ENCODE assay signal across 8 cellular contexts in the genomic region with DNA sequence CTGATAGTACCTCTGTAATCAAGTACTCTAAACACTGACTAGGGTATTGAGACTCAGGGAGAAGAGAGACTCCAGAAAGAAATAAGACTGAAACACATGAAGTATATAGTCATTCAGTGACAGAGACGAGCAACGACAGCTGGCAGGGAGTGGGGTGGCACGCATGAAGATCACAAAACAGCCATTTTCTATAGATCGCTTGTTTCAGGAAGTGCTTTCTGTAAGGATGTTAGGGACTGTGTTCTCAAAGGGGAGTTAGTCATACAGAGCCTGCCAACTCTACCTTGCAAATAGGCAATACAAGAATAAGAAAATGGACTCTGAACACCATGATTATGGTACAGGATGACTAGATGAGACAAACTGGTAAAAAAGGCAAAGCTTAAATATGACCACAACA.
DNase-seq lines count a peak whose midpoint lies in the region; ATAC-seq, FAIRE-seq and TF ChIP-seq lines count a peak whose summit lies in the region.

No MANE protein-coding gene starts in this region.

- no peaks in the 10 kb centered on the region for H3K27me3 Mint-ChIP-seq in WTC11 (ENCODE audit: low read depth)

- H3K27me3 ChIP-seq in GM06990 (replicated peaks; ENCODE audit: control insufficient read depth, insufficient read depth, low read length): no peaks in the 10 kb centered on the region
- H3K27me3 ChIP-seq in Karpas-422 (ENCODE audit: low read length): no peaks in the 10 kb centered on the region

- DNase-seq in GM06990 (ENCODE audit: extremely low read depth, insufficient read length) (peak; percentile 64), Karpas-422 (peak; percentile 57), LoVo (ENCODE audit: low spot score) (no peak), SKM-1 treated with dmso at 0.1 percent for 144 hours (lab: John Stamatoyannopoulos, UW; ENCODE audit: unreplicated experiment) (no peak), hippocampal formation (lab: John Stamatoyannopoulos, UW) (no peak), WTC11 (ENCODE audit: low spot score) (no peak)

- H3K4me1 Mint-ChIP-seq in WTC11: peaks cover 17% of the 10 kb centered on the region

- peaks cover 83% of the 10 kb centered on the region for H3K79me2 ChIP-seq in Karpas-422 (ENCODE audit: low read length)

- ATAC-seq in GM21447 (IDR thresholded peaks at IDR 0.05; ENCODE audit: unreplicated experiment) (peak; percentile 97), WTC11 (no peak)

- H3K36me3 Mint-ChIP-seq in WTC11: no peaks in the 10 kb centered on the region

- H3K36me3 ChIP-seq in GM06990 (ENCODE audit: control insufficient read depth, insufficient read depth, low read length): no peaks in the 10 kb centered on the region; the same call in none of the 2 replicates
- H3K36me3 ChIP-seq in Karpas-422 (ENCODE audit: insufficient read depth, low read length): peaks cover 6% of the 10 kb centered on the region; the same call in 1 of the 2 replicates

- no peak overlapping the region for H3K27ac Mint-ChIP-seq in WTC11

- peak; percentile 36 for FAIRE-seq in colon (lab: Jason Lieb, UNC)

- no peak overlapping the region for H3K4me3 Mint-ChIP-seq in WTC11

- no peak overlapping the region for H2AFZ ChIP-seq in Karpas-422 (ENCODE audit: low read length)

- peaks cover 87% of the 10 kb centered on the region for H3K4me1 ChIP-seq in Karpas-422 (ENCODE audit: low read length)

- H3K9me2 ChIP-seq in Karpas-422 (replicated peaks; ENCODE audit: insufficient read depth, low read length): no peaks in the 10 kb centered on the region

- no peak for TF ChIP-seq CTCF in GM06990 (IDR thresholded peaks at IDR 0.05; ENCODE audit: insufficient read depth, low read length, poor library complexity, severe bottlenecking)
- no peak for TF ChIP-seq CTCF in WTC11 (IDR thresholded peaks at IDR 0.05)

- no peaks in the 10 kb centered on the region; the same call in 1 of the 2 replicates for H4K20me1 ChIP-seq in Karpas-422 (ENCODE audit: insufficient read depth, low read depth, low read length)

- no peaks in the 10 kb centered on the region for H3K9me3 Mint-ChIP-seq in WTC11

- POLR2A ChIA-PET in WTC11 (lab: Charles Lee): no interaction called here

- H3K27ac ChIP-seq in Karpas-422 (ENCODE audit: low read length): peak overlapping the region; percentile 85

- peak overlapping the region; percentile 6; the same call in 1 of the 2 replicates for H3K9ac ChIP-seq in Karpas-422 (ENCODE audit: low read length)

- CTCF ChIA-PET in WTC11 (lab: Charles Lee): interaction anchor here (1.1 kb wide), 1 partner anchor 11 kb away, joined by 5 read pairs; no protein-coding TSS in a partner anchor

- peak overlapping the region; percentile 41 for H3K4me2 ChIP-seq in Karpas-422 (ENCODE audit: low read depth, low read length, poor library complexity, severe bottlenecking)

- H3K4me3 ChIP-seq in GM06990 (replicated peaks; ENCODE audit: low read depth, low read length) (no peak overlapping the region), Karpas-422 (ENCODE audit: low read length) (no peak overlapping the region)

- H3K9me3 ChIP-seq in Karpas-422 (ENCODE audit: low read length): no peaks in the 10 kb centered on the region

TF ChIP-seq in WTC11, 78 proteins besides CTCF, POLR2A, EP300 and RAD21:
- no peak for TF ChIP-seq SMAD3 (CRISPR knock-in tag; IDR thresholded peaks at IDR 0.05; ENCODE audit: borderline replicate concordance)
- no peak for TF ChIP-seq USF1 (CRISPR knock-in tag; IDR thresholded peaks at IDR 0.05)
- TF ChIP-seq ATF6 (CRISPR knock-in tag; IDR thresholded peaks at IDR 0.05): no peak
- no peak for TF ChIP-seq EMX1 (CRISPR knock-in tag; IDR thresholded peaks at IDR 0.05)
- TF ChIP-seq PRRX2 (CRISPR knock-in tag; IDR thresholded peaks at IDR 0.05): no peak
TF ChIP-seq in WTC11: peak in this region for 0.

Comparison
In these comparisons a context has a peak if more than half of its experiments do, and no peak if none do; other contexts are left out.
1. DNase-seq: peak in GM06990 (single experiment) and Karpas-422 (single experiment); none in LoVo (single experiment), SKM-1 treated with dmso at 0.1 percent for 144 hours (single experiment), hippocampal formation (0 of 2) and WTC11 (single experiment).